Comparison of ENCODE assay signal across 23 cellular contexts in the genomic region with DNA sequence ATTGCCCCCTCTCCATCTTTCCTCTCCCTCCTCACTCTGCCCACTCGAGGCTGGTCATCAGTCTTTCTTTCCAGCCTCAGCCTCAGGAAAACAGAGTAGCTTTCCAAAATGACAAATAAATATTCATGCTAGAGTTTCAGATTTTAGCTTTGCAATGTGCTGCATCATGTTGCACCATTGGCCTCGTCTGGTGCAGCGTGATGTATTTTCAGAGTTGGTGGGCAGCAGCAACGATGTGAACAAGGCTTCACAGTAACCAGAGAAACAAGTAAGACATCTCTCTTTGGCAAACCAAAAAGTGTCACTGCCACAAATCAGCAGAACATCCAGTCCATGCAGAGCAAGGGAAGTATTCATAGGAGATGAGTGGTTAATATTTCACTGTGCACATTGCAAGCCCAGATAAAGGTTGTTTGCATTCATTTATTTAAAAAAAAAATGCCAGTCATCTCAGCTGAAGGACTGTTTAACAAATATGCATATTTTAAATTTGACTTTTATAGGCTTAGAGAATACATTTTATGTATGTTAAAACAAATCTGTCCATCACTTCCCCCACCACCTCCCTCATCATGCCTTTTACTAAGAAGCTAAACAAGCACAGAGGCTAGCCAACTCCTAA.
"Had no signal": no experiment of that assay in that cellular context is flagged by ENCODE, and none has a peak within 500 bp of the region (broad histone marks: within the 10 kb centered on the region; RNA-seq: fewer than 3 reads in every experiment).

No MANE protein-coding gene starts in this region.

- H3K79me2 ChIP-seq: hepatocyte had no signal

- H3K4me1 ChIP-seq: esophagus squamous epithelium, psoas muscle, spleen, testis, tibial nerve, upper lobe of right lung, vagina had no signal

- H3K36me3 ChIP-seq: esophagus squamous epithelium, ovary, spleen, tibial nerve, upper lobe of right lung, vagina had no signal

- H2AFZ ChIP-seq: hepatocyte had no signal

- H3K27me3 ChIP-seq: esophagus squamous epithelium, hepatocyte, ovary, spleen, testis, tibial nerve, upper lobe of right lung, vagina had no signal

- DNase-seq: esophagus squamous epithelium; foreskin fibroblast; head of caudate nucleus; left colon; left ventricle myocardium superior; mesenchymal stem cell; midbrain; naive thymus-derived CD4-positive, alpha-beta T cell; ovary; psoas muscle; retina; spleen; stimulated activated CD4-positive, alpha-beta T cell treated with anti-CD3 and anti-CD28 coated beads, Interleukin-15, amount 100 ng/mL, for 24 hours; stimulated activated CD4-positive, alpha-beta T cell treated with anti-CD3 and anti-CD28 coated beads, Interleukin-1b, Interleukin-23, amount 100 ng/mL, for 48 hours; stimulated activated CD4-positive, alpha-beta T cell treated with anti-CD3 and anti-CD28 coated beads, Interleukin-4, amount 100 ng/mL, for 24 hours; testis; upper lobe of right lung had no signal

- H3K4me3 ChIP-seq: esophagus squamous epithelium, hepatocyte, lung, ovary, psoas muscle, spleen, testis, tibial nerve, upper lobe of right lung, vagina had no signal

- H3K4me2 ChIP-seq: hepatocyte had no signal

- ATAC-seq: left colon; left ventricle myocardium superior; naive thymus-derived CD4-positive, alpha-beta T cell; psoas muscle; sciatic nerve; stimulated activated memory B cell treated with anti-CD40 and anti-IgM and Interleukin-4, amounts not matched to agents 10 μg/mL and 1 μg/mL and 100 μg/mL, for 72 hours; upper lobe of right lung had no signal

- H3K9me3 ChIP-seq: ovary, psoas muscle, testis, upper lobe of right lung, vagina had no signal

- H3K27ac ChIP-seq: esophagus squamous epithelium, hepatocyte, ovary, psoas muscle, spleen, testis, tibial nerve, upper lobe of right lung, vagina had no signal
